In genomic region chr10:95874783-95875182, GRCh38 we compare ENCODE assay signal across 9 cellular contexts. TPM values are rescaled to one million over a fixed set of nuclear protein-coding genes. Genes with fewer than 3 reads are reported as not detected.
DNase-seq lines count a peak whose midpoint lies in the region; ATAC-seq, FAIRE-seq and TF ChIP-seq lines count a peak whose summit lies in the region.
"Not testable (repeated sequence)": the region's sequence is repeated elsewhere in the genome, so short reads cannot be mapped to it uniquely, and the experiment has no call there.
"Had no signal": no experiment of that assay in that cellular context is flagged by ENCODE, and none has a peak within 500 bp of the region (broad histone marks: within the 10 kb centered on the region; RNA-seq: fewer than 3 reads in every experiment).

No MANE protein-coding gene starts in this region.

- not testable (repeated sequence) for H3K4me2 ChIP-seq in A549

- not testable (repeated sequence) for H3K4me1 ChIP-seq in A549; HEK293 (ENCODE audit: control insufficient read depth, insufficient read depth, low read length); endodermal cell (ENCODE audit: control insufficient read depth, insufficient read depth, low read length)

- TF ChIP-seq CTCF in A549 (IDR thresholded peaks at IDR 0.05); HEK293 (tag by site-specific recombination; IDR thresholded peaks at IDR 0.05); endodermal cell (conservative IDR thresholded peaks at IDR 0.05): not testable (repeated sequence)

- H3K36me3 ChIP-seq in HEK293 (ENCODE audit: control insufficient read depth in 2 of 2, insufficient read depth in 1 of 2, low read length in 2 of 2) (peaks cover 0 to 26% of the 10 kb centered on the region in 2 experiments; a peak in 2 of 3 replicates), endodermal cell (ENCODE audit: control insufficient read depth, insufficient read depth, low read length) (peaks cover 75% of the 10 kb centered on the region)

- H3K27me3 ChIP-seq in endodermal cell (ENCODE audit: control insufficient read depth, insufficient read depth, low read length, poor library complexity, severe bottlenecking), result not testable (repeated sequence)

- peaks cover 35% of the 10 kb centered on the region for H3K9me3 Mint-ChIP-seq in endodermal cell
- H3K9me3 Mint-ChIP-seq in memory B cell, result not testable (repeated sequence)
- H3K9me3 Mint-ChIP-seq in stimulated activated naive B cell treated with anti-CD40 and anti-IgM and Interleukin-4, amounts not matched to agents 10 μg/mL and 1 μg/mL and 100 μg/mL, for 72 hours, result peaks cover 15 to 17% of the 10 kb centered on the region in 2 donors

- not testable (repeated sequence) for H3K27ac Mint-ChIP-seq in endodermal cell
- peak overlapping the region; percentile 3 for H3K27ac Mint-ChIP-seq in memory B cell
- peak overlapping the region; percentile 20 for H3K27ac Mint-ChIP-seq in stimulated activated naive B cell treated with anti-CD40 and anti-IgM and Interleukin-4, amounts not matched to agents 10 μg/mL and 1 μg/mL and 100 μg/mL, for 72 hours

- H3K4me3 ChIP-seq in A549; HEK293 (ENCODE audit: low read depth, low read length): not testable (repeated sequence)
- H3K4me3 ChIP-seq in endodermal cell (ENCODE audit: low read length), result peak overlapping the region; percentile 49

- not testable (repeated sequence) for H3K9ac ChIP-seq in endodermal cell (ENCODE audit: extremely low read depth, low read length, poor library complexity, severe bottlenecking)

- not testable (repeated sequence) for ATAC-seq in A549; memory B cell (ENCODE audit: low read depth); stimulated activated naive B cell treated with anti-CD40 and anti-IgM and Interleukin-4, amounts not matched to agents 10 μg/mL and 1 μg/mL and 100 μg/mL, for 72 hours (replicated peaks)

- TF ChIP-seq POLR2A in A549 (IDR thresholded peaks at IDR 0.05; ENCODE audit: low read length), result not testable (repeated sequence)

- TF ChIP-seq RAD21 in A549 (conservative IDR thresholded peaks at IDR 0.05 in 1 of 2, IDR thresholded peaks at IDR 0.05 in 1 of 2), result not testable (repeated sequence)

- DNase-seq in A549 (ENCODE audit: low read depth in 1 of 2, low spot score in 1 of 2); endodermal cell; memory B cell (ENCODE audit: low spot score in 2 of 2); stimulated activated naive B cell treated with anti-CD40 and anti-IgM and Interleukin-4, amounts not matched to agents 10 μg/mL and 1 μg/mL and 100 μg/mL, for 72 hours: not testable (repeated sequence)

- not testable (repeated sequence) for H3K4me1 Mint-ChIP-seq in endodermal cell, memory B cell
- H3K4me1 Mint-ChIP-seq in stimulated activated naive B cell treated with anti-CD40 and anti-IgM and Interleukin-4, amounts not matched to agents 10 μg/mL and 1 μg/mL and 100 μg/mL, for 72 hours, result peaks cover 8 to 39% of the 10 kb centered on the region in 2 donors

- FAIRE-seq in A549 (lab: Jason Lieb, UNC), result not testable (repeated sequence)

- not testable (repeated sequence) for H3K27ac ChIP-seq in A549; HEK293 (ENCODE audit: extremely low read depth, low read depth, low read length); endodermal cell (ENCODE audit: low read depth, low read length)

- not testable (repeated sequence) for H3K27me3 Mint-ChIP-seq in endodermal cell (ENCODE audit: insufficient read depth); memory B cell; stimulated activated naive B cell treated with anti-CD40 and anti-IgM and Interleukin-4, amounts not matched to agents 10 μg/mL and 1 μg/mL and 100 μg/mL, for 72 hours

- H3K4me3 Mint-ChIP-seq in endodermal cell; memory B cell; stimulated activated naive B cell treated with anti-CD40 and anti-IgM and Interleukin-4, amounts not matched to agents 10 μg/mL and 1 μg/mL and 100 μg/mL, for 72 hours: not testable (repeated sequence)

- not testable (repeated sequence) for H3K9me3 ChIP-seq in A549; HEK293 (ENCODE audit: control insufficient read depth, insufficient read depth, low read depth, low read length)
- H3K9me3 ChIP-seq in endodermal cell (ENCODE audit: control insufficient read depth, low read length), result peaks cover 47% of the 10 kb centered on the region

- CTCF ChIA-PET in A549 (lab: Yijun Ruan, JAX), result not testable (repeated sequence)
- CTCF ChIA-PET in HEK293 (lab: Yijun Ruan, JAX), result interaction anchor here (1.1 kb wide), 1 partner anchor 8 kb away, joined by 4 read pairs; no protein-coding TSS in a partner anchor

- H3K36me3 Mint-ChIP-seq in endodermal cell (ENCODE audit: low read depth), result peaks cover 66% of the 10 kb centered on the region
- peaks cover 44% of the 10 kb centered on the region for H3K36me3 Mint-ChIP-seq in memory B cell
- peaks cover 46 to 59% of the 10 kb centered on the region in 2 donors for H3K36me3 Mint-ChIP-seq in stimulated activated naive B cell treated with anti-CD40 and anti-IgM and Interleukin-4, amounts not matched to agents 10 μg/mL and 1 μg/mL and 100 μg/mL, for 72 hours

- POLR2A ChIA-PET in A549 (lab: Yijun Ruan, JAX); HEK293 (lab: Yijun Ruan, JAX): not testable (repeated sequence)

- not testable (repeated sequence) for TF ChIP-seq EP300 in A549 (IDR thresholded peaks at IDR 0.05)

TF ChIP-seq in A549, 52 proteins besides CTCF, POLR2A, EP300 and RAD21:
- peak; percentile 19 for TF ChIP-seq ZFP36 (IDR thresholded peaks at IDR 0.05; ENCODE audit: borderline replicate concordance, partially characterized antibody)

TF ChIP-seq in HEK293, 187 proteins besides CTCF, POLR2A, EP300 and RAD21:
- TF ChIP-seq ZNF585B (tag by site-specific recombination; IDR thresholded peaks at IDR 0.05), result peak; percentile 96
TF ChIP-seq in HEK293: peak in this region for 1; not testable (repeated sequence) for 186.

RNA-seq across cellular contexts. Expression of gene CC2D2B, which starts 33.0 kb away (rescaled TPM):
- polyA plus RNA-seq in A549 (2011; rRNA removed) (0.13 TPM in 1 of 2 replicates, not detected in the other), A549 (2017; fragmentation: RNase III; extraction: RNeasy Plus Mini Kit Qiagen cat#74134 plus additional on column Dnase treatment) (0.13 to 0.18 TPM (median 0.15 TPM) in 3 replicates)
- polyA plus RNA-seq in A549 (2012; cell fraction: cytosol; rRNA removed), result not detected in 2 replicates
- polyA plus RNA-seq in A549 (2012; cell fraction: nucleus; rRNA removed), result not detected in 2 replicates
- polyA minus RNA-seq in A549 (2011; rRNA and poly(A)+ RNA removed), result not detected in 2 replicates
- total RNA-seq in endodermal cell, result 1 to 10 TPM in 1 of 2 donors, under 1 TPM in 1; 0.33 to 1.4 TPM
- polyA plus RNA-seq in endodermal cell (2013, experiment 1 of 2), result 0.21 TPM
- polyA plus RNA-seq in endodermal cell (2013, experiment 2 of 2), result not detected
- total RNA-seq: A673; Calu3; CD8-positive, alpha-beta memory T cell had no signal
- polyA plus RNA-seq: AG04450; CD8-positive, alpha-beta memory T cell had no signal
